In the genomic region with DNA sequence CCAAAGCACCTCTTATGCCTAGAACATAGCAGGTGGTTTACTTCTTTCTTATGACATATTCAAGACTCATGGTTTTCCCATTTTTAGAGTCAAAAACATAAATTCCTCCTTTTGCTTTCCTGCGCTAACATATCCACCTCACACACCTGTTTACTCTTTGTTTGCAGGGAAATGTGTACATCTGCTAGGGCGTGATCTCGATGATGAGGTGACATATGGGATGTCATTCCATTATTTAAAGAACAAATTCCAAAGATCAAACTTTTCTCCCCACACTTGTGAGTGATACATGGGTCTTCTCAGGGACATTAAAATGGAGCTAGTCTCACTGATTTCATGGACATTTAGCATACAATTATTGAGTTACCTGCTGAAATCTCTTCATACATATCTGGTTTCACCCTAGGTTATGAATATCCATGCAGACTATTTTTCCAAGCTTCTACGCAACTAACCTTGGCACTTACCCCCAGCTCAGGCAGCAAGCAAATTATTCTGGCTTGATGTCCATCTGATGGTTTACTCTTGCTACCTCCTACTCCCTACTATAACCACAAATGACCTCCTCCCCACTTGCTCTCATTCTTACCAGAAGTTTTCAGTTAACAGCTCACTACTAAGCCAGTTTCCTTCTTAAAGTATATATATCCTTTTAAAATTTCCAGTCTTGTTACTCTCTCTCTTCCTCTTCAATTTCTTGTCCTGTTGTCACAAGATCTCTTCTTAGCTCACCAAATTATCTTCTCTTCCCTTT, we compare ENCODE assay signal across 19 cellular contexts.
"Had no signal": no experiment of that assay in that cellular context is flagged by ENCODE, and none has a peak within 500 bp of the region (broad histone marks: within the 10 kb centered on the region; RNA-seq: fewer than 3 reads in every experiment).

No MANE protein-coding gene starts in this region.

- ATAC-seq: heart right ventricle; natural killer cell treated with Interleukin-12 subunit alpha and Interleukin-12 subunit beta and Interleukin-15 and Interleukin-18, amount 100 ng/mL, for 72 hours; pancreas; right lobe of liver had no signal

- DNase-seq: activated CD4-positive, alpha-beta T cell treated with anti-CD3 and anti-CD28 coated beads for 1 hour; aorta; cortex of kidney; effector CD4-positive, alpha-beta T cell; heart right ventricle; pancreas; right lobe of liver; stimulated activated CD4-positive, alpha-beta T cell treated with anti-CD3 and anti-CD28 coated beads, Interleukin-4, amount 100 ng/mL, for 4 hours; stimulated activated naive CD4-positive, alpha-beta T cell; SW 1271; T-helper 2 cell; tibial artery; uterus; WERI-Rb-1 had no signal

- H3K27ac Mint-ChIP-seq: memory B cell; natural killer cell treated with Interleukin-12 subunit alpha and Interleukin-12 subunit beta and Interleukin-15 and Interleukin-18, amount 100 ng/mL, for 72 hours had no signal

- H3K4me3 Mint-ChIP-seq: central memory CD8-positive, alpha-beta T cell; memory B cell; natural killer cell treated with Interleukin-12 subunit alpha and Interleukin-12 subunit beta and Interleukin-15 and Interleukin-18, amount 100 ng/mL, for 72 hours had no signal

- H3K4me1 ChIP-seq: pancreas, tibial artery, uterus had no signal

- H3K4me3 ChIP-seq: heart right ventricle, pancreas, right lobe of liver, smooth muscle cell, tibial artery, uterus had no signal

- H3K9me3 Mint-ChIP-seq: central memory CD8-positive, alpha-beta T cell; natural killer cell treated with Interleukin-12 subunit alpha and Interleukin-12 subunit beta and Interleukin-15 and Interleukin-18, amount 100 ng/mL, for 72 hours had no signal

- FAIRE-seq: pancreas had no signal

- H3K4me1 Mint-ChIP-seq: central memory CD8-positive, alpha-beta T cell had no signal

- H3K27ac ChIP-seq: heart right ventricle, neutrophil, pancreas, right lobe of liver, tibial artery, uterus, WERI-Rb-1 had no signal

- H3K9me3 ChIP-seq: heart right ventricle, neutrophil, pancreas, right lobe of liver, tibial artery, uterus had no signal

- H3K27me3 Mint-ChIP-seq: central memory CD8-positive, alpha-beta T cell; memory B cell; natural killer cell treated with Interleukin-12 subunit alpha and Interleukin-12 subunit beta and Interleukin-15 and Interleukin-18, amount 100 ng/mL, for 72 hours had no signal

- H3K4me2 ChIP-seq: smooth muscle cell had no signal

- H3K36me3 Mint-ChIP-seq: memory B cell; natural killer cell treated with Interleukin-12 subunit alpha and Interleukin-12 subunit beta and Interleukin-15 and Interleukin-18, amount 100 ng/mL, for 72 hours had no signal

- H3K36me3 ChIP-seq: heart right ventricle, neutrophil, pancreas, right lobe of liver, tibial artery, uterus, WERI-Rb-1 had no signal
